In genomic region chr6:108598316-108598863, GRCh38 we compare ENCODE assay signal across 8 cellular contexts. TPM values are rescaled to one million over a fixed set of nuclear protein-coding genes. Genes with fewer than 3 reads are reported as not detected.
DNase-seq lines count a peak whose midpoint lies in the region; ATAC-seq, FAIRE-seq and TF ChIP-seq lines count a peak whose summit lies in the region.

No MANE protein-coding gene starts in this region.

- peaks cover 73% of the 10 kb centered on the region for H4K20me1 ChIP-seq in IMR-90 (ENCODE audit: insufficient read depth, low read length)

- peak overlapping the region; percentile 14 to 89 for H3K27ac Mint-ChIP-seq in effector memory CD8-positive, alpha-beta T cell

- peak overlapping the region; percentile 10 for H3K4me2 ChIP-seq in IMR-90 (ENCODE audit: low read depth, low read length)

- no peak overlapping the region for H2AK5ac ChIP-seq in IMR-90 (ENCODE audit: low read depth, low read length)

- H3K14ac ChIP-seq in IMR-90 (replicated peaks; ENCODE audit: low read depth, low read length) = peak overlapping the region; percentile 3; the same call in 1 of the 2 replicates

- no peaks in the 10 kb centered on the region for H3K9me3 ChIP-seq in IMR-90 (ENCODE audit: control insufficient read depth, insufficient read depth, low read length)
- no peaks in the 10 kb centered on the region for H3K9me3 ChIP-seq in ovary
- no peaks in the 10 kb centered on the region for H3K9me3 ChIP-seq in kidney (ENCODE audit: control insufficient read depth in 1 of 2, low read length in 2 of 2)

- TF ChIP-seq RAD21 in IMR-90 (IDR thresholded peaks at IDR 0.05; ENCODE audit: low read length) = no peak

- no peaks in the 10 kb centered on the region for H3K9me3 Mint-ChIP-seq in effector memory CD8-positive, alpha-beta T cell

- H3K4me1 Mint-ChIP-seq in effector memory CD8-positive, alpha-beta T cell (ENCODE audit: low read depth in 2 of 2) = peaks cover 21 to 35% of the 10 kb centered on the region in 2 donors

- in situ Hi-C loops in IMR-90 (cut with MboI; ENCODE audit: low sequenced_read_pairs) = no loop called here

- H2BK120ac ChIP-seq in IMR-90 (ENCODE audit: low read depth, low read length) = no peak overlapping the region

- no peak for FAIRE-seq in kidney (lab: Jason Lieb, UNC)

- H4K8ac ChIP-seq in IMR-90 (ENCODE audit: low read depth in 2 of 2, low read length in 2 of 2) = no peak overlapping the region; a peak in 1 of 4 replicates

- no peak overlapping the region; the same call in 1 of the 2 replicates for H3K18ac ChIP-seq in IMR-90 (ENCODE audit: low read depth, low read length)

- dilution Hi-C loops in IMR-90 (cut with HindIII; ENCODE audit: low sequenced_read_pairs, unreplicated experiment) = no loop called here

- intact Hi-C loops in IMR-90 (cut with micrococcal nuclease) = no loop called here
- intact Hi-C loops in ovary (cut with DNase I) = no loop called here
- intact Hi-C loops in kidney (cut with DNase I) = no loop called here

- no peak overlapping the region for H2BK15ac ChIP-seq in IMR-90 (ENCODE audit: low read depth, low read length)

- H3K27ac ChIP-seq in IMR-90 (ENCODE audit: insufficient read depth, low read length) (no peak overlapping the region), skin epidermis (peak overlapping the region in 15 of 21 experiments; percentile 8 to 83 (median 45)), ovary (no peak overlapping the region), kidney (ENCODE audit: low read depth in 2 of 2, low read length in 2 of 2) (peak overlapping the region in 1 of 2 donors; percentile 2)

- H3K23ac ChIP-seq in IMR-90 (ENCODE audit: low read depth, low read length) = no peak overlapping the region

- peaks cover 20% of the 10 kb centered on the region for H3K9me1 ChIP-seq in IMR-90 (ENCODE audit: insufficient read depth, low read length)

- peaks cover 34 to 76% of the 10 kb centered on the region in 2 experiments for H3K79me1 ChIP-seq in IMR-90 (ENCODE audit: low read depth in 1 of 2, low read length in 2 of 2)

- no peak for TF ChIP-seq CTCF in IMR-90 (conservative IDR thresholded peaks at IDR 0.05; ENCODE audit: low read depth, low read length)
- TF ChIP-seq CTCF in ovary (IDR thresholded peaks at IDR 0.05) = no peak
- TF ChIP-seq CTCF in kidney (IDR thresholded peaks at IDR 0.05; ENCODE audit: borderline replicate concordance, extremely low read depth, insufficient read depth) = no peak

- no peak for TF ChIP-seq POLR2A in IMR-90 (IDR thresholded peaks at IDR 0.05; ENCODE audit: low read depth, low read length)
- no peak for TF ChIP-seq POLR2A in ovary (IDR thresholded peaks at IDR 0.05)

- H3K9ac ChIP-seq in IMR-90 (ENCODE audit: low read depth, low read length) (no peak overlapping the region), kidney (ENCODE audit: low read length in 2 of 2) (no peak overlapping the region)

- no peak overlapping the region for H3K56ac ChIP-seq in IMR-90 (ENCODE audit: extremely low read depth, insufficient read depth, low read length)

- H4K91ac ChIP-seq in IMR-90 (ENCODE audit: insufficient read depth, low read depth, low read length) = no peak overlapping the region

- peak overlapping the region in 1 of 2 donors; percentile 10 for H3K4me3 Mint-ChIP-seq in effector memory CD8-positive, alpha-beta T cell

- no TSS peak for BruUV-seq in IMR-90 (replicated peaks; lab: Mats Ljungman, UMichigan)

- POLR2A ChIA-PET in IMR-90 (lab: Charles Lee; ENCODE audit: unreplicated experiment) = no interaction called here

- no peak overlapping the region for H2AK9ac ChIP-seq in IMR-90 (replicated peaks; ENCODE audit: low read depth, low read length, poor library complexity)

- ATAC-seq in GM21381 (IDR thresholded peaks at IDR 0.05; ENCODE audit: unreplicated experiment) (peak; percentile 85), IMR-90 (ENCODE audit: low read depth) (peak; percentile 36)
- peak; percentile 27 for ATAC-seq in effector memory CD8-positive, alpha-beta T cell (replicated peaks)

- no peak overlapping the region for H2BK20ac ChIP-seq in IMR-90 (ENCODE audit: low read depth, low read length)

- CTCF ChIA-PET in IMR-90 (lab: Yijun Ruan, JAX) = interaction anchor here (1.5 to 2.3 kb wide), 2 partner anchors 10 to 23 kb away, joined by 7 to 9 read pairs; no protein-coding TSS in a partner anchor

- H3K27me3 Mint-ChIP-seq in effector memory CD8-positive, alpha-beta T cell = no peaks in the 10 kb centered on the region

- H3K4ac ChIP-seq in IMR-90 (ENCODE audit: low read depth, low read length) = peak overlapping the region; percentile 40; the same call in 1 of the 2 replicates

- H3K4me3 ChIP-seq in IMR-90 (ENCODE audit: insufficient read depth, low read depth, low read length) (no peak overlapping the region), skin epidermis (no peak overlapping the region), ovary (no peak overlapping the region), kidney (ENCODE audit: low read length in 2 of 2) (no peak overlapping the region)

- WGBS in IMR-90 (ENCODE audit: extremely low coverage in 2 of 2, insufficient read length in 1 of 2), 2 experiments = no CpG with 5 or more reads among the region's 2 CpGs
- WGBS in ovary, 3 donors = 67 to 100% (median 92%) methylated on average over 2 of the region's 2 CpGs

- DNase-seq in GM04504 (ENCODE audit: low read depth) = peak; percentile 76
- DNase-seq in IMR-90 = peak; percentile 47
- no peak for DNase-seq in effector memory CD8-positive, alpha-beta T cell
- DNase-seq in GM19240 (ENCODE audit: insufficient read length, low spot score) = no peak
- DNase-seq in ovary = no peak
- DNase-seq in kidney = no peak

- no peaks in the 10 kb centered on the region for H3K27me3 ChIP-seq in IMR-90 (ENCODE audit: control insufficient read depth, insufficient read depth, low read length)
- H3K27me3 ChIP-seq in ovary = no peaks in the 10 kb centered on the region

- H2BK5ac ChIP-seq in IMR-90 (ENCODE audit: low read depth, low read length, poor library complexity, severe bottlenecking) = no peak overlapping the region

- no peaks in the 10 kb centered on the region for H3K36me3 ChIP-seq in IMR-90 (ENCODE audit: control insufficient read depth, insufficient read depth, low read length)
- no peaks in the 10 kb centered on the region for H3K36me3 ChIP-seq in ovary
- no peaks in the 10 kb centered on the region for H3K36me3 ChIP-seq in kidney (ENCODE audit: control insufficient read depth in 1 of 2, insufficient read depth in 2 of 2, low read length in 2 of 2)

- TF ChIP-seq EP300 in ovary (IDR thresholded peaks at IDR 0.05) = no peak

- peaks cover 6% of the 10 kb centered on the region for H3K36me3 Mint-ChIP-seq in effector memory CD8-positive, alpha-beta T cell (ENCODE audit: insufficient read depth)

- no peak overlapping the region for H4K5ac ChIP-seq in IMR-90 (ENCODE audit: low read depth, low read length)

- H2AFZ ChIP-seq in IMR-90 (replicated peaks; ENCODE audit: low read length, poor library complexity) = no peak overlapping the region

- H3K4me1 ChIP-seq in IMR-90 (ENCODE audit: control insufficient read depth, insufficient read depth, low read length) (peaks cover 20% of the 10 kb centered on the region), ovary (ENCODE audit: insufficient read depth) (peaks cover 22% of the 10 kb centered on the region), kidney (ENCODE audit: control insufficient read depth in 1 of 2, insufficient read depth in 1 of 2, low read depth in 1 of 2, low read length in 2 of 2) (peaks cover 19 to 39% of the 10 kb centered on the region in 2 donors)

TF ChIP-seq in IMR-90, 13 proteins besides CTCF, POLR2A, EP300 and RAD21:
- no peak for TF ChIP-seq USF2 (IDR thresholded peaks at IDR 0.05; ENCODE audit: low read depth, low read length)
- TF ChIP-seq RFX5 (IDR thresholded peaks at IDR 0.05; ENCODE audit: low read depth, low read length) = peak; percentile 25; the same call in 1 of the 2 replicates
- TF ChIP-seq MXI1 (IDR thresholded peaks at IDR 0.05; ENCODE audit: borderline replicate concordance, low read depth, low read length) = no peak
- TF ChIP-seq MAFK (IDR thresholded peaks at IDR 0.05; ENCODE audit: low read depth, low read length) = peak; percentile 44; the same call in 1 of the 2 replicates
- TF ChIP-seq CEBPB (IDR thresholded peaks at IDR 0.05; ENCODE audit: low read depth, low read length) = no peak

RNA-seq across cellular contexts. Expression of gene FOXO3, which starts 37.7 kb away (rescaled TPM):
- total RNA-seq in IMR-90 (2012; rRNA removed) = 35.3 and 38.7 TPM in 2 replicates
- polyA plus RNA-seq in IMR-90 (2012; rRNA removed) = 17.5 and 19.1 TPM in 2 replicates
- polyA plus RNA-seq in IMR-90 (2012; cell fraction: cytosol; rRNA removed) = 12.9 and 22.4 TPM in 2 replicates
- 13.2 and 15.6 TPM in 2 replicates for polyA plus RNA-seq in IMR-90 (2012; cell fraction: nucleus; rRNA removed; ENCODE audit: low replicate concordance)
- total RNA-seq in ovary = 10 to 100 TPM; 67.1 to 94.8 (median 80.0) TPM
- 10 to 100 TPM; 33.4 to 39.2 TPM for polyA plus RNA-seq in ovary
- 76.1 TPM for total RNA-seq in kidney
- 9.4 TPM for polyA plus RNA-seq in kidney (ENCODE audit: insufficient read depth, low read depth, low replicate concordance)

Comparison
In these comparisons a context has a peak if more than half of its experiments do, and no peak if none do; other contexts are left out.
1. DNase-seq: peak in GM04504 (single experiment) and IMR-90 (single experiment); none in effector memory CD8-positive, alpha-beta T cell (0 of 3), GM19240 (single experiment), ovary (0 of 5) and kidney (single experiment).
2. ATAC-seq: peak in every context shown above with its lines; median percentile 85 in GM21381; 36 in IMR-90; 27 in effector memory CD8-positive, alpha-beta T cell.
3. H3K27ac ChIP-seq: peak in skin epidermis (15 of 21); none in IMR-90 (single experiment) and ovary (0 of 2).